Comparison of ENCODE assay signal across 1 cellular context in the genomic region with DNA sequence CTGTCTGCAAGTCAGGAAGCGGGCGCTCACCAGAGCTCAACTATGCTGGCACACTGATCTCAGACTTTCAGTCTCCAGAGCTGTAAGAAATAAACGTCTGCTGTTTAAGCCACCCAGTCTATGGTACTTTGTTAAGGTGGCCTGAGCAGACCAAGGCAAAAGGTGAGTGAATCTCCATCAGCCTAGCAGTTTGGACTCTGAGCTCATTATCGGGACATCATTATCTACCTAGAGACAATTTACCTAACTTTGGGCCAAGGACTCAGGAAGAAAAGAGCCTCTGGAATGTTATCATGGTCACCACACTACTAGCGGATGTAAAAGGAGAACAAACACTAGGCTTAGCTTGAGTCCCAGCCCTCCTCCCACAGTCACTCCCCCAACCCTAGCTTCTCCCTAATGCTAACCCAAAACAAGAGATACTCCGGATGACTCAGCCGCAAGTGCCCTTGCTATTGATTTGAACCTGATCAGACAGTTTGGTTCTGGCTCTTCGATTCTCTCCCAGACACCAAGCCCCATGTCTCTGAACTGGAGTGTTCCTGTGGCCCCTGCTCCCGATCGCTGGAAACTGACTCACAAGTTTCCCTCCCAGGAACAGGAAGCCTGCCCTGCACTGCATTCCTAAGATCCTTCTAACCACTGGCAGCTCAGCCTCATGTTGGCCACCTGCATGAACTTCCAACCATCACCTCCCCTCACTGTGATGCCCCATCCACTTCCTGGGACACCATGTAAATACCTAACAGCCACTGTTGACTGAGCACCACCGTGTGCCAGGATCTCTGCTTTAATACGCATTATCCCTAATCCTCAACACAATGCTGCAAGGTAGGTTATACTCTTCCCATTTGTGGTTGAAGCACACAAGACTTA.
A peak's percentile ranks its signal among the peaks of the same experiment; 100 is the strongest.
TF ChIP-seq lines count a peak whose summit lies in the region.

No MANE protein-coding gene starts in this region.

TF ChIP-seq in HepG2, 621 proteins besides CTCF, POLR2A, EP300 and RAD21 (continued from another document and continues in another):
- TF ChIP-seq, protein P1, sequence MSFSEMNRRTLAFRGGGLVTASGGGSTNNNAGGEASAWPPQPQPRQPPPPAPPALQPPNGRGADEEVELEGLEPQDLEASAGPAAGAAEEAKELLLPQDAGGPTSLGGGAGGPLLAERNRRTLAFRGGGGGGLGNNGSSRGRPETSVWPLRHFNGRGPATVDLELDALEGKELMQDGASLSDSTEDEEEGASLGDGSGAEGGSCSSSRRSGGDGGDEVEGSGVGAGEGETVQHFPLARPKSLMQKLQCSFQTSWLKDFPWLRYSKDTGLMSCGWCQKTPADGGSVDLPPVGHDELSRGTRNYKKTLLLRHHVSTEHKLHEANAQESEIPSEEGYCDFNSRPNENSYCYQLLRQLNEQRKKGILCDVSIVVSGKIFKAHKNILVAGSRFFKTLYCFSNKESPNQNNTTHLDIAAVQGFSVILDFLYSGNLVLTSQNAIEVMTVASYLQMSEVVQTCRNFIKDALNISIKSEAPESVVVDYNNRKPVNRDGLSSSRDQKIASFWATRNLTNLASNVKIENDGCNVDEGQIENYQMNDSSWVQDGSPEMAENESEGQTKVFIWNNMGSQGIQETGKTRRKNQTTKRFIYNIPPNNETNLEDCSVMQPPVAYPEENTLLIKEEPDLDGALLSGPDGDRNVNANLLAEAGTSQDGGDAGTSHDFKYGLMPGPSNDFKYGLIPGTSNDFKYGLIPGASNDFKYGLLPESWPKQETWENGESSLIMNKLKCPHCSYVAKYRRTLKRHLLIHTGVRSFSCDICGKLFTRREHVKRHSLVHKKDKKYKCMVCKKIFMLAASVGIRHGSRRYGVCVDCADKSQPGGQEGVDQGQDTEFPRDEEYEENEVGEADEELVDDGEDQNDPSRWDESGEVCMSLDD (CRISPR knock-in tag; IDR thresholded peaks at IDR 0.05; ENCODE audit: borderline replicate concordance) = no peak
- TF ChIP-seq, protein P2, sequence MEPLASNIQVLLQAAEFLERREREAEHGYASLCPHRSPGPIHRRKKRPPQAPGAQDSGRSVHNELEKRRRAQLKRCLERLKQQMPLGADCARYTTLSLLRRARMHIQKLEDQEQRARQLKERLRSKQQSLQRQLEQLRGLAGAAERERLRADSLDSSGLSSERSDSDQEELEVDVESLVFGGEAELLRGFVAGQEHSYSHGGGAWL (CRISPR knock-in tag; IDR thresholded peaks at IDR 0.05) = no peak; the same call in 1 of the 2 replicates
- TF ChIP-seq ATAD3A (CRISPR knock-in tag; IDR thresholded peaks at IDR 0.05) = no peak
- no peak for TF ChIP-seq ZBTB8A (CRISPR knock-in tag; IDR thresholded peaks at IDR 0.05; ENCODE audit: borderline replicate concordance, low read depth)
- no peak for TF ChIP-seq ZNF782 (CRISPR knock-in tag; IDR thresholded peaks at IDR 0.05; ENCODE audit: borderline replicate concordance)
- TF ChIP-seq, protein P3, sequence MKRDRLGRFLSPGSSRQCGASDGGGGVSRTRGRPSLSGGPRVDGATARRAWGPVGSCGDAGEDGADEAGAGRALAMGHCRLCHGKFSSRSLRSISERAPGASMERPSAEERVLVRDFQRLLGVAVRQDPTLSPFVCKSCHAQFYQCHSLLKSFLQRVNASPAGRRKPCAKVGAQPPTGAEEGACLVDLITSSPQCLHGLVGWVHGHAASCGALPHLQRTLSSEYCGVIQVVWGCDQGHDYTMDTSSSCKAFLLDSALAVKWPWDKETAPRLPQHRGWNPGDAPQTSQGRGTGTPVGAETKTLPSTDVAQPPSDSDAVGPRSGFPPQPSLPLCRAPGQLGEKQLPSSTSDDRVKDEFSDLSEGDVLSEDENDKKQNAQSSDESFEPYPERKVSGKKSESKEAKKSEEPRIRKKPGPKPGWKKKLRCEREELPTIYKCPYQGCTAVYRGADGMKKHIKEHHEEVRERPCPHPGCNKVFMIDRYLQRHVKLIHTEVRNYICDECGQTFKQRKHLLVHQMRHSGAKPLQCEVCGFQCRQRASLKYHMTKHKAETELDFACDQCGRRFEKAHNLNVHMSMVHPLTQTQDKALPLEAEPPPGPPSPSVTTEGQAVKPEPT (CRISPR knock-in tag; IDR thresholded peaks at IDR 0.05; ENCODE audit: low read depth) = peak; percentile 88; the same call in 1 of the 2 replicates
- no peak; the same call in none of the 2 replicates for TF ChIP-seq MEF2D (CRISPR knock-in tag; IDR thresholded peaks at IDR 0.05)
- TF ChIP-seq, protein P4, sequence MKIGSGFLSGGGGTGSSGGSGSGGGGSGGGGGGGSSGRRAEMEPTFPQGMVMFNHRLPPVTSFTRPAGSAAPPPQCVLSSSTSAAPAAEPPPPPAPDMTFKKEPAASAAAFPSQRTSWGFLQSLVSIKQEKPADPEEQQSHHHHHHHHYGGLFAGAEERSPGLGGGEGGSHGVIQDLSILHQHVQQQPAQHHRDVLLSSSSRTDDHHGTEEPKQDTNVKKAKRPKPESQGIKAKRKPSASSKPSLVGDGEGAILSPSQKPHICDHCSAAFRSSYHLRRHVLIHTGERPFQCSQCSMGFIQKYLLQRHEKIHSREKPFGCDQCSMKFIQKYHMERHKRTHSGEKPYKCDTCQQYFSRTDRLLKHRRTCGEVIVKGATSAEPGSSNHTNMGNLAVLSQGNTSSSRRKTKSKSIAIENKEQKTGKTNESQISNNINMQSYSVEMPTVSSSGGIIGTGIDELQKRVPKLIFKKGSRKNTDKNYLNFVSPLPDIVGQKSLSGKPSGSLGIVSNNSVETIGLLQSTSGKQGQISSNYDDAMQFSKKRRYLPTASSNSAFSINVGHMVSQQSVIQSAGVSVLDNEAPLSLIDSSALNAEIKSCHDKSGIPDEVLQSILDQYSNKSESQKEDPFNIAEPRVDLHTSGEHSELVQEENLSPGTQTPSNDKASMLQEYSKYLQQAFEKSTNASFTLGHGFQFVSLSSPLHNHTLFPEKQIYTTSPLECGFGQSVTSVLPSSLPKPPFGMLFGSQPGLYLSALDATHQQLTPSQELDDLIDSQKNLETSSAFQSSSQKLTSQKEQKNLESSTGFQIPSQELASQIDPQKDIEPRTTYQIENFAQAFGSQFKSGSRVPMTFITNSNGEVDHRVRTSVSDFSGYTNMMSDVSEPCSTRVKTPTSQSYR (CRISPR knock-in tag; IDR thresholded peaks at IDR 0.05; ENCODE audit: borderline replicate concordance) = no peak
- TF ChIP-seq, protein P5, sequence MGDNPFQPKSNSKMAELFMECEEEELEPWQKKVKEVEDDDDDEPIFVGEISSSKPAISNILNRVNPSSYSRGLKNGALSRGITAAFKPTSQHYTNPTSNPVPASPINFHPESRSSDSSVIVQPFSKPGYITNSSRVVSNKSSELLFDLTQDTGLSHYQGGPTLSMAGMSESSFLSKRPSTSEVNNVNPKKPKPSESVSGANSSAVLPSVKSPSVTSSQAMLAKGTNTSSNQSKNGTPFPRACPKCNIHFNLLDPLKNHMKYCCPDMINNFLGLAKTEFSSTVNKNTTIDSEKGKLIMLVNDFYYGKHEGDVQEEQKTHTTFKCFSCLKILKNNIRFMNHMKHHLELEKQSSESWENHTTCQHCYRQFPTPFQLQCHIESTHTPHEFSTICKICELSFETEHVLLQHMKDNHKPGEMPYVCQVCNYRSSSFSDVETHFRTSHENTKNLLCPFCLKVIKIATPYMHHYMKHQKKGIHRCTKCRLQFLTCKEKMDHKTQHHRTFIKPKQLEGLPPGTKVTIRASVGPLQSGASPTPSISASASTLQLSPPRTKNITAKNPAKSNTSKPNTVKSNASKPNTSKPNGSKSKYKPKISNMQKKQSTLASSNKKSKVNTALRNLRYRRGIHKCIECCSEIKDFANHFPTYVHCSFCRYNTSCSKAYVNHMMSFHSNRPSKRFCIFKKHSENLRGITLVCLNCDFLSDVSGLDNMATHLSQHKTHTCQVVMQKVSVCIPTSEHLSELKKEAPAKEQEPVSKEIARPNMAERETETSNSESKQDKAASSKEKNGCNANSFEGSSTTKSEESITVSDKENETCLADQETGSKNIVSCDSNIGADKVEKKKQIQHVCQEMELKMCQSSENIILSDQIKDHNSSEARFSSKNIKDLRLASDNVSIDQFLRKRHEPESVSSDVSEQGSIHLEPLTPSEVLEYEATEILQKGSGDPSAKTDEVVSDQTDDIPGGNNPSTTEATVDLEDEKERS (CRISPR knock-in tag; IDR thresholded peaks at IDR 0.05) = no peak
- TF ChIP-seq ZNF607 (CRISPR knock-in tag; IDR thresholded peaks at IDR 0.05; ENCODE audit: borderline replicate concordance) = no peak
- TF ChIP-seq SETDB1 (CRISPR knock-in tag; IDR thresholded peaks at IDR 0.05; ENCODE audit: borderline replicate concordance) = no peak
- TF ChIP-seq HMGA1 (CRISPR knock-in tag; conservative IDR thresholded peaks at IDR 0.05) = no peak
- TF ChIP-seq RXRB (CRISPR knock-in tag; IDR thresholded peaks at IDR 0.05; ENCODE audit: borderline replicate concordance) = 0 out of 2 replicates have a peak, but pooled peaks have one; percentile 32
- no peak for TF ChIP-seq SNAPC2 (CRISPR knock-in tag; IDR thresholded peaks at IDR 0.05)
- TF ChIP-seq, protein P6, sequence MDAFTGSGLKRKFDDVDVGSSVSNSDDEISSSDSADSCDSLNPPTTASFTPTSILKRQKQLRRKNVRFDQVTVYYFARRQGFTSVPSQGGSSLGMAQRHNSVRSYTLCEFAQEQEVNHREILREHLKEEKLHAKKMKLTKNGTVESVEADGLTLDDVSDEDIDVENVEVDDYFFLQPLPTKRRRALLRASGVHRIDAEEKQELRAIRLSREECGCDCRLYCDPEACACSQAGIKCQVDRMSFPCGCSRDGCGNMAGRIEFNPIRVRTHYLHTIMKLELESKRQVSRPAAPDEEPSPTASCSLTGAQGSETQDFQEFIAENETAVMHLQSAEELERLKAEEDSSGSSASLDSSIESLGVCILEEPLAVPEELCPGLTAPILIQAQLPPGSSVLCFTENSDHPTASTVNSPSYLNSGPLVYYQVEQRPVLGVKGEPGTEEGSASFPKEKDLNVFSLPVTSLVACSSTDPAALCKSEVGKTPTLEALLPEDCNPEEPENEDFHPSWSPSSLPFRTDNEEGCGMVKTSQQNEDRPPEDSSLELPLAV (CRISPR knock-in tag; conservative IDR thresholded peaks at IDR 0.05; ENCODE audit: low read depth) = no peak
- peak; percentile 42; the same call in 1 of the 2 replicates for TF ChIP-seq ZNF614 (CRISPR knock-in tag; IDR thresholded peaks at IDR 0.05; ENCODE audit: borderline replicate concordance)
- TF ChIP-seq SP140L (CRISPR knock-in tag; IDR thresholded peaks at IDR 0.05; ENCODE audit: borderline replicate concordance) = no peak
- TF ChIP-seq, protein P7, sequence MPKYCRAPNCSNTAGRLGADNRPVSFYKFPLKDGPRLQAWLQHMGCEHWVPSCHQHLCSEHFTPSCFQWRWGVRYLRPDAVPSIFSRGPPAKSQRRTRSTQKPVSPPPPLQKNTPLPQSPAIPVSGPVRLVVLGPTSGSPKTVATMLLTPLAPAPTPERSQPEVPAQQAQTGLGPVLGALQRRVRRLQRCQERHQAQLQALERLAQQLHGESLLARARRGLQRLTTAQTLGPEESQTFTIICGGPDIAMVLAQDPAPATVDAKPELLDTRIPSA (CRISPR knock-in tag; IDR thresholded peaks at IDR 0.05; ENCODE audit: borderline replicate concordance) = no peak
- TF ChIP-seq SP4 (CRISPR knock-in tag; IDR thresholded peaks at IDR 0.05) = 0 out of 2 replicates have a peak, but pooled peaks have one; percentile 19
- TF ChIP-seq, protein P8, sequence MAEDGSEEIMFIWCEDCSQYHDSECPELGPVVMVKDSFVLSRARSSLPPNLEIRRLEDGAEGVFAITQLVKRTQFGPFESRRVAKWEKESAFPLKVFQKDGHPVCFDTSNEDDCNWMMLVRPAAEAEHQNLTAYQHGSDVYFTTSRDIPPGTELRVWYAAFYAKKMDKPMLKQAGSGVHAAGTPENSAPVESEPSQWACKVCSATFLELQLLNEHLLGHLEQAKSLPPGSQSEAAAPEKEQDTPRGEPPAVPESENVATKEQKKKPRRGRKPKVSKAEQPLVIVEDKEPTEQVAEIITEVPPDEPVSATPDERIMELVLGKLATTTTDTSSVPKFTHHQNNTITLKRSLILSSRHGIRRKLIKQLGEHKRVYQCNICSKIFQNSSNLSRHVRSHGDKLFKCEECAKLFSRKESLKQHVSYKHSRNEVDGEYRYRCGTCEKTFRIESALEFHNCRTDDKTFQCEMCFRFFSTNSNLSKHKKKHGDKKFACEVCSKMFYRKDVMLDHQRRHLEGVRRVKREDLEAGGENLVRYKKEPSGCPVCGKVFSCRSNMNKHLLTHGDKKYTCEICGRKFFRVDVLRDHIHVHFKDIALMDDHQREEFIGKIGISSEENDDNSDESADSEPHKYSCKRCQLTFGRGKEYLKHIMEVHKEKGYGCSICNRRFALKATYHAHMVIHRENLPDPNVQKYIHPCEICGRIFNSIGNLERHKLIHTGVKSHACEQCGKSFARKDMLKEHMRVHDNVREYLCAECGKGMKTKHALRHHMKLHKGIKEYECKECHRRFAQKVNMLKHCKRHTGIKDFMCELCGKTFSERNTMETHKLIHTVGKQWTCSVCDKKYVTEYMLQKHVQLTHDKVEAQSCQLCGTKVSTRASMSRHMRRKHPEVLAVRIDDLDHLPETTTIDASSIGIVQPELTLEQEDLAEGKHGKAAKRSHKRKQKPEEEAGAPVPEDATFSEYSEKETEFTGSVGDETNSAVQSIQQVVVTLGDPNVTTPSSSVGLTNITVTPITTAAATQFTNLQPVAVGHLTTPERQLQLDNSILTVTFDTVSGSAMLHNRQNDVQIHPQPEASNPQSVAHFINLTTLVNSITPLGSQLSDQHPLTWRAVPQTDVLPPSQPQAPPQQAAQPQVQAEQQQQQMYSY (CRISPR knock-in tag; IDR thresholded peaks at IDR 0.05) = no peak
- TF ChIP-seq, protein P9, sequence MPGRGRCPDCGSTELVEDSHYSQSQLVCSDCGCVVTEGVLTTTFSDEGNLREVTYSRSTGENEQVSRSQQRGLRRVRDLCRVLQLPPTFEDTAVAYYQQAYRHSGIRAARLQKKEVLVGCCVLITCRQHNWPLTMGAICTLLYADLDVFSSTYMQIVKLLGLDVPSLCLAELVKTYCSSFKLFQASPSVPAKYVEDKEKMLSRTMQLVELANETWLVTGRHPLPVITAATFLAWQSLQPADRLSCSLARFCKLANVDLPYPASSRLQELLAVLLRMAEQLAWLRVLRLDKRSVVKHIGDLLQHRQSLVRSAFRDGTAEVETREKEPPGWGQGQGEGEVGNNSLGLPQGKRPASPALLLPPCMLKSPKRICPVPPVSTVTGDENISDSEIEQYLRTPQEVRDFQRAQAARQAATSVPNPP (CRISPR knock-in tag; IDR thresholded peaks at IDR 0.05) = no peak
- TF ChIP-seq ZNF781 (CRISPR knock-in tag; IDR thresholded peaks at IDR 0.05; ENCODE audit: borderline replicate concordance, not compliant biosample characterization) = no peak
- TF ChIP-seq MAFF (IDR thresholded peaks at IDR 0.05; ENCODE audit: low read depth, low read length) = no peak
- no peak for TF ChIP-seq ZBTB42 (CRISPR knock-in tag; IDR thresholded peaks at IDR 0.05)
- TF ChIP-seq RBM39 (IDR thresholded peaks at IDR 0.05; ENCODE audit: low read depth, low read length, poor library complexity, severe bottlenecking) = no peak
